Comparison of ENCODE assay signal across 2 cellular contexts in the genomic region with DNA sequence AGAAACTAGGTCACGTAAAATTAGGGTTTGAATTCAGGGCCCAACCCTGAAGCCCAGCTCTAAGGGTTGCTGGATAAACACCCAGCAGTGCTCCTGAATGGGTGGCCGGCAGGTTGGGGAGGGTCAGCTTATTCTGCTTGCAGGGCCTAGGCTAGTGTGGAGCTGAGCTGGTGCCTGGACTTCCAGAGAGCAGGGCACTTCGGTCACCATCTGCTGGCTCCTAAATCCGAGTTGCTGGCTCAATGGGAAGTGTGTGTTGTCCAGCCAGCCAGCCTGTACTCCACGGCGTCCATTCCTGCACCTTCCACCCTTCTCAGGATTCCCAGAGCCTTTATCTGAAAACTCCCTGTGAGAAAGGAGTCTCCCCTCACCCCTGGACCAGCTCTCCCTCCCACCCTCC.
TF ChIP-seq lines count a peak whose summit lies in the region.

No MANE protein-coding gene starts in this region.

TF ChIP-seq in GM23338, 12 proteins besides CTCF, POLR2A, EP300 and RAD21 (continues in another document):
- TF ChIP-seq CREB1 (CRISPR knock-in tag; IDR thresholded peaks at IDR 0.05; ENCODE audit: low read depth) (no peak), ZNF114 (CRISPR knock-in tag; IDR thresholded peaks at IDR 0.05) (no peak), ZNF331 (CRISPR knock-in tag; IDR thresholded peaks at IDR 0.05; ENCODE audit: low read depth) (no peak), NANOG (IDR thresholded peaks at IDR 0.05; ENCODE audit: borderline replicate concordance) (no peak), POLR2AphosphoS5 (IDR thresholded peaks at IDR 0.05; ENCODE audit: low read depth) (no peak), EZH2phosphoT487 (IDR thresholded peaks at IDR 0.05; ENCODE audit: unreplicated experiment) (no peak), STAT1 (IDR thresholded peaks at IDR 0.05; ENCODE audit: unreplicated experiment) (no peak), JUNB (IDR thresholded peaks at IDR 0.05; ENCODE audit: unreplicated experiment) (no peak)
- TF ChIP-seq, protein P1, sequence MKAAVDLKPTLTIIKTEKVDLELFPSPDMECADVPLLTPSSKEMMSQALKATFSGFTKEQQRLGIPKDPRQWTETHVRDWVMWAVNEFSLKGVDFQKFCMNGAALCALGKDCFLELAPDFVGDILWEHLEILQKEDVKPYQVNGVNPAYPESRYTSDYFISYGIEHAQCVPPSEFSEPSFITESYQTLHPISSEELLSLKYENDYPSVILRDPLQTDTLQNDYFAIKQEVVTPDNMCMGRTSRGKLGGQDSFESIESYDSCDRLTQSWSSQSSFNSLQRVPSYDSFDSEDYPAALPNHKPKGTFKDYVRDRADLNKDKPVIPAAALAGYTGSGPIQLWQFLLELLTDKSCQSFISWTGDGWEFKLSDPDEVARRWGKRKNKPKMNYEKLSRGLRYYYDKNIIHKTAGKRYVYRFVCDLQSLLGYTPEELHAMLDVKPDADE (IDR thresholded peaks at IDR 0.05), result no peak
- TF ChIP-seq, protein P2, sequence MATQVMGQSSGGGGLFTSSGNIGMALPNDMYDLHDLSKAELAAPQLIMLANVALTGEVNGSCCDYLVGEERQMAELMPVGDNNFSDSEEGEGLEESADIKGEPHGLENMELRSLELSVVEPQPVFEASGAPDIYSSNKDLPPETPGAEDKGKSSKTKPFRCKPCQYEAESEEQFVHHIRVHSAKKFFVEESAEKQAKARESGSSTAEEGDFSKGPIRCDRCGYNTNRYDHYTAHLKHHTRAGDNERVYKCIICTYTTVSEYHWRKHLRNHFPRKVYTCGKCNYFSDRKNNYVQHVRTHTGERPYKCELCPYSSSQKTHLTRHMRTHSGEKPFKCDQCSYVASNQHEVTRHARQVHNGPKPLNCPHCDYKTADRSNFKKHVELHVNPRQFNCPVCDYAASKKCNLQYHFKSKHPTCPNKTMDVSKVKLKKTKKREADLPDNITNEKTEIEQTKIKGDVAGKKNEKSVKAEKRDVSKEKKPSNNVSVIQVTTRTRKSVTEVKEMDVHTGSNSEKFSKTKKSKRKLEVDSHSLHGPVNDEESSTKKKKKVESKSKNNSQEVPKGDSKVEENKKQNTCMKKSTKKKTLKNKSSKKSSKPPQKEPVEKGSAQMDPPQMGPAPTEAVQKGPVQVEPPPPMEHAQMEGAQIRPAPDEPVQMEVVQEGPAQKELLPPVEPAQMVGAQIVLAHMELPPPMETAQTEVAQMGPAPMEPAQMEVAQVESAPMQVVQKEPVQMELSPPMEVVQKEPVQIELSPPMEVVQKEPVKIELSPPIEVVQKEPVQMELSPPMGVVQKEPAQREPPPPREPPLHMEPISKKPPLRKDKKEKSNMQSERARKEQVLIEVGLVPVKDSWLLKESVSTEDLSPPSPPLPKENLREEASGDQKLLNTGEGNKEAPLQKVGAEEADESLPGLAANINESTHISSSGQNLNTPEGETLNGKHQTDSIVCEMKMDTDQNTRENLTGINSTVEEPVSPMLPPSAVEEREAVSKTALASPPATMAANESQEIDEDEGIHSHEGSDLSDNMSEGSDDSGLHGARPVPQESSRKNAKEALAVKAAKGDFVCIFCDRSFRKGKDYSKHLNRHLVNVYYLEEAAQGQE (IDR thresholded peaks at IDR 0.05; ENCODE audit: unreplicated experiment), result no peak

TF ChIP-seq in SK-N-SH treated with all-trans-retinoic acid at 6 μM for 48 hours, 23 proteins besides CTCF, POLR2A, EP300 and RAD21:
- TF ChIP-seq, protein P3, sequence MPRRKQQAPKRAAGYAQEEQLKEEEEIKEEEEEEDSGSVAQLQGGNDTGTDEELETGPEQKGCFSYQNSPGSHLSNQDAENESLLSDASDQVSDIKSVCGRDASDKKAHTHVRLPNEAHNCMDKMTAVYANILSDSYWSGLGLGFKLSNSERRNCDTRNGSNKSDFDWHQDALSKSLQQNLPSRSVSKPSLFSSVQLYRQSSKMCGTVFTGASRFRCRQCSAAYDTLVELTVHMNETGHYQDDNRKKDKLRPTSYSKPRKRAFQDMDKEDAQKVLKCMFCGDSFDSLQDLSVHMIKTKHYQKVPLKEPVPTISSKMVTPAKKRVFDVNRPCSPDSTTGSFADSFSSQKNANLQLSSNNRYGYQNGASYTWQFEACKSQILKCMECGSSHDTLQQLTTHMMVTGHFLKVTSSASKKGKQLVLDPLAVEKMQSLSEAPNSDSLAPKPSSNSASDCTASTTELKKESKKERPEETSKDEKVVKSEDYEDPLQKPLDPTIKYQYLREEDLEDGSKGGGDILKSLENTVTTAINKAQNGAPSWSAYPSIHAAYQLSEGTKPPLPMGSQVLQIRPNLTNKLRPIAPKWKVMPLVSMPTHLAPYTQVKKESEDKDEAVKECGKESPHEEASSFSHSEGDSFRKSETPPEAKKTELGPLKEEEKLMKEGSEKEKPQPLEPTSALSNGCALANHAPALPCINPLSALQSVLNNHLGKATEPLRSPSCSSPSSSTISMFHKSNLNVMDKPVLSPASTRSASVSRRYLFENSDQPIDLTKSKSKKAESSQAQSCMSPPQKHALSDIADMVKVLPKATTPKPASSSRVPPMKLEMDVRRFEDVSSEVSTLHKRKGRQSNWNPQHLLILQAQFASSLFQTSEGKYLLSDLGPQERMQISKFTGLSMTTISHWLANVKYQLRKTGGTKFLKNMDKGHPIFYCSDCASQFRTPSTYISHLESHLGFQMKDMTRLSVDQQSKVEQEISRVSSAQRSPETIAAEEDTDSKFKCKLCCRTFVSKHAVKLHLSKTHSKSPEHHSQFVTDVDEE (CRISPR knock-in tag; IDR thresholded peaks at IDR 0.05), result no peak
- TF ChIP-seq CSDC2 (CRISPR knock-in tag; IDR thresholded peaks at IDR 0.05) (no peak), TCF4 (CRISPR knock-in tag; IDR thresholded peaks at IDR 0.05; ENCODE audit: borderline replicate concordance) (no peak), RARB (CRISPR knock-in tag; IDR thresholded peaks at IDR 0.05) (no peak), SNAI2 (CRISPR knock-in tag; IDR thresholded peaks at IDR 0.05) (no peak), ZFP30 (CRISPR knock-in tag; IDR thresholded peaks at IDR 0.05) (no peak), ISL1 (CRISPR knock-in tag; IDR thresholded peaks at IDR 0.05) (no peak), ZC3H10 (CRISPR knock-in tag; IDR thresholded peaks at IDR 0.05) (no peak)
- TF ChIP-seq, protein P4, sequence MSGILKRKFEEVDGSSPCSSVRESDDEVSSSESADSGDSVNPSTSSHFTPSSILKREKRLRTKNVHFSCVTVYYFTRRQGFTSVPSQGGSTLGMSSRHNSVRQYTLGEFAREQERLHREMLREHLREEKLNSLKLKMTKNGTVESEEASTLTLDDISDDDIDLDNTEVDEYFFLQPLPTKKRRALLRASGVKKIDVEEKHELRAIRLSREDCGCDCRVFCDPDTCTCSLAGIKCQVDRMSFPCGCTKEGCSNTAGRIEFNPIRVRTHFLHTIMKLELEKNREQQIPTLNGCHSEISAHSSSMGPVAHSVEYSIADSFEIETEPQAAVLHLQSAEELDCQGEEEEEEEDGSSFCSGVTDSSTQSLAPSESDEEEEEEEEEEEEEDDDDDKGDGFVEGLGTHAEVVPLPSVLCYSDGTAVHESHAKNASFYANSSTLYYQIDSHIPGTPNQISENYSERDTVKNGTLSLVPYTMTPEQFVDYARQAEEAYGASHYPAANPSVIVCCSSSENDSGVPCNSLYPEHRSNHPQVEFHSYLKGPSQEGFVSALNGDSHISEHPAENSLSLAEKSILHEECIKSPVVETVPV (CRISPR knock-in tag; IDR thresholded peaks at IDR 0.05), result no peak
